ENCODE assay signal across 8 cellular contexts in genomic region chr22:41023299-41023623, GRCh38.
A peak's percentile ranks its signal among the peaks of the same experiment; 100 is the strongest.
DNase-seq lines count a peak whose midpoint lies in the region; ATAC-seq and TF ChIP-seq lines count a peak whose summit lies in the region.

No MANE protein-coding gene starts in this region.

- no peak for DNase-seq in stimulated activated naive CD8-positive, alpha-beta T cell treated with anti-CD3 and anti-CD28 coated beads, Interleukin-15, Interleukin-2, amounts not matched to agents 100 U/mL and 50 U/mL, for 24 hours
- DNase-seq in activated naive CD8-positive, alpha-beta T cell treated with anti-CD3 and anti-CD28 coated beads, Interleukin-2, amount 50 U/mL, for 24 hours = no peak
- no peak for DNase-seq in naive thymus-derived CD8-positive, alpha-beta T cell
- DNase-seq in vagina (ENCODE audit: extremely low spot score in 2 of 2) = no peak
- no peak for DNase-seq in COR-L47 (lab: John Stamatoyannopoulos, UW)
- no peak for DNase-seq in iPS-NIHi11 (ENCODE audit: low spot score)
- no peak for DNase-seq in DMS153 (lab: John Stamatoyannopoulos, UW)

- H3K36me3 Mint-ChIP-seq in stimulated activated naive CD8-positive, alpha-beta T cell treated with anti-CD3 and anti-CD28 coated beads, Interleukin-15, Interleukin-2, amounts not matched to agents 100 ng/mL and 50 ng/mL, for 24 hours (ENCODE audit: low read depth) = no peaks in the 10 kb centered on the region
- H3K36me3 Mint-ChIP-seq in activated naive CD8-positive, alpha-beta T cell treated with anti-CD3 and anti-CD28 coated beads, Interleukin-2, amount 50 U/mL, for 24 hours (ENCODE audit: low read depth) = no peaks in the 10 kb centered on the region
- no peaks in the 10 kb centered on the region for H3K36me3 Mint-ChIP-seq in naive thymus-derived CD8-positive, alpha-beta T cell

- H3K4me1 Mint-ChIP-seq in stimulated activated naive CD8-positive, alpha-beta T cell treated with anti-CD3 and anti-CD28 coated beads, Interleukin-15, Interleukin-2, amounts not matched to agents 100 ng/mL and 50 ng/mL, for 24 hours (ENCODE audit: low read depth) = peaks cover 22% of the 10 kb centered on the region
- H3K4me1 Mint-ChIP-seq in activated naive CD8-positive, alpha-beta T cell treated with anti-CD3 and anti-CD28 coated beads, Interleukin-2, amount 50 U/mL, for 24 hours = peaks cover 19% of the 10 kb centered on the region
- peaks cover 4 to 24% (median 19%) of the 10 kb centered on the region in 4 donors for H3K4me1 Mint-ChIP-seq in naive thymus-derived CD8-positive, alpha-beta T cell

- peak overlapping the region; percentile 76 for H3K4me3 Mint-ChIP-seq in stimulated activated naive CD8-positive, alpha-beta T cell treated with anti-CD3 and anti-CD28 coated beads, Interleukin-15, Interleukin-2, amounts not matched to agents 100 ng/mL and 50 ng/mL, for 24 hours
- H3K4me3 Mint-ChIP-seq in activated naive CD8-positive, alpha-beta T cell treated with anti-CD3 and anti-CD28 coated beads, Interleukin-2, amount 50 U/mL, for 24 hours = peak overlapping the region; percentile 75
- peak overlapping the region; percentile 61 to 89 (median 84) for H3K4me3 Mint-ChIP-seq in naive thymus-derived CD8-positive, alpha-beta T cell

- no peaks in the 10 kb centered on the region for H3K27me3 ChIP-seq in vagina

- peaks cover 14% of the 10 kb centered on the region for H3K4me1 ChIP-seq in vagina

- POLR2A ChIA-PET in naive thymus-derived CD8-positive, alpha-beta T cell (lab: Charles Lee) = interaction anchor here (0.6 to 3.2 kb wide), 4 partner anchors 8 to 662 kb away, joined by 3 to 54 read pairs (median 28); partner anchors contain the start of genes EP300 and RBX1

- no peak for ATAC-seq in stimulated activated naive CD8-positive, alpha-beta T cell treated with anti-CD3 and anti-CD28 coated beads, Interleukin-15, Interleukin-2, amounts not matched to agents 100 U/mL and 50 U/mL, for 24 hours
- no peak for ATAC-seq in activated naive CD8-positive, alpha-beta T cell treated with anti-CD3 and anti-CD28 coated beads, Interleukin-2, amount 50 U/mL, for 24 hours
- ATAC-seq in naive thymus-derived CD8-positive, alpha-beta T cell = no peak

- no peaks in the 10 kb centered on the region for H3K36me3 ChIP-seq in vagina

- TF ChIP-seq CTCF in vagina (IDR thresholded peaks at IDR 0.05) = no peak

- H3K27ac ChIP-seq in vagina = peak overlapping the region; percentile 98

- intact Hi-C loops in vagina (cut with DNase I) = loop anchor here (2.0 kb wide), 1 partner anchor 68 kb away; no protein-coding TSS in a partner anchor

- no peak for TF ChIP-seq POLR2A in vagina (IDR thresholded peaks at IDR 0.05)

- peaks cover 6% of the 10 kb centered on the region for H3K27me3 Mint-ChIP-seq in stimulated activated naive CD8-positive, alpha-beta T cell treated with anti-CD3 and anti-CD28 coated beads, Interleukin-15, Interleukin-2, amounts not matched to agents 100 ng/mL and 50 ng/mL, for 24 hours
- peaks cover 2% of the 10 kb centered on the region for H3K27me3 Mint-ChIP-seq in activated naive CD8-positive, alpha-beta T cell treated with anti-CD3 and anti-CD28 coated beads, Interleukin-2, amount 50 U/mL, for 24 hours
- H3K27me3 Mint-ChIP-seq in naive thymus-derived CD8-positive, alpha-beta T cell = no peaks in the 10 kb centered on the region

- H3K9me3 Mint-ChIP-seq in stimulated activated naive CD8-positive, alpha-beta T cell treated with anti-CD3 and anti-CD28 coated beads, Interleukin-15, Interleukin-2, amounts not matched to agents 100 ng/mL and 50 ng/mL, for 24 hours = no peaks in the 10 kb centered on the region
- H3K9me3 Mint-ChIP-seq in activated naive CD8-positive, alpha-beta T cell treated with anti-CD3 and anti-CD28 coated beads, Interleukin-2, amount 50 U/mL, for 24 hours = no peaks in the 10 kb centered on the region
- no peaks in the 10 kb centered on the region for H3K9me3 Mint-ChIP-seq in naive thymus-derived CD8-positive, alpha-beta T cell

- H3K27ac Mint-ChIP-seq in stimulated activated naive CD8-positive, alpha-beta T cell treated with anti-CD3 and anti-CD28 coated beads, Interleukin-15, Interleukin-2, amounts not matched to agents 100 ng/mL and 50 ng/mL, for 24 hours = peak overlapping the region; percentile 45
- H3K27ac Mint-ChIP-seq in activated naive CD8-positive, alpha-beta T cell treated with anti-CD3 and anti-CD28 coated beads, Interleukin-2, amount 50 U/mL, for 24 hours = no peak overlapping the region
- H3K27ac Mint-ChIP-seq in naive thymus-derived CD8-positive, alpha-beta T cell = peak overlapping the region in 9 of 10 donors; percentile 32 to 92 (median 83)

- peak overlapping the region in 1 of 2 donors; percentile 82 for H3K4me3 ChIP-seq in vagina

- H3K9me3 ChIP-seq in vagina = no peaks in the 10 kb centered on the region
